Comparison of ENCODE assay signal across 1 cellular context in genomic region chr12:56437430-56438176, GRCh38.
TF ChIP-seq lines count a peak whose summit lies in the region.

No MANE protein-coding gene starts in this region.

TF ChIP-seq in WTC11, 78 proteins besides CTCF, POLR2A, EP300 and RAD21 (continued from another document):
- TF ChIP-seq E2F4 (CRISPR knock-in tag; IDR thresholded peaks at IDR 0.05; ENCODE audit: borderline replicate concordance, low read depth) = no peak
- no peak for TF ChIP-seq SOX15 (CRISPR knock-in tag; IDR thresholded peaks at IDR 0.05)
- no peak for TF ChIP-seq ZNF512 (CRISPR knock-in tag; IDR thresholded peaks at IDR 0.05; ENCODE audit: borderline replicate concordance)
- no peak for TF ChIP-seq NR2C2 (CRISPR knock-in tag; IDR thresholded peaks at IDR 0.05)
- no peak for TF ChIP-seq MYBL2 (CRISPR knock-in tag; IDR thresholded peaks at IDR 0.05)
- TF ChIP-seq ATF1 (CRISPR knock-in tag; IDR thresholded peaks at IDR 0.05) = no peak
- no peak for TF ChIP-seq ETV6 (CRISPR knock-in tag; IDR thresholded peaks at IDR 0.05)
- no peak for TF ChIP-seq TEAD1 (CRISPR knock-in tag; IDR thresholded peaks at IDR 0.05)
